In the genomic region with DNA sequence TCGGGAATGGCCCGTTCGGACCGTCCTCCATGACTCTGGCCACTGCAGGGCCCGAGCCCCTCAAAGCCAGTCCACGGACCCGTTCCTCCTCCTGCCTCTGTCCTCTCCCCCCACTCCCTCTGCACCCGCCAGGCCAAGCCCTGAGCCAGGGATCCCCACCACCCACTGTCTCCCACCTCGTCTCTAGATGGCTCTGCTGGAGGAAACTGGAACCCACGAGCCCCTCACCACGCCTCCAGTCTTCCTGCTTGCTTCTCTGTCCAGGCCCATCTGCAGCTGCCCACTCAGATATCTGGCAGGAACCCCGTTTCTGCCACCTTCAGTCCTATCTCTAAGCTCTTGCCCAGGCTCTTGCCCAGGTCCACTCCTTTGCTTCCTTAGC, we compare ENCODE assay signal across 8 cellular contexts. TPM values are rescaled to one million over a fixed set of nuclear protein-coding genes. Genes with fewer than 3 reads are reported as not detected.
DNase-seq lines count a peak whose midpoint lies in the region; ATAC-seq, FAIRE-seq and TF ChIP-seq lines count a peak whose summit lies in the region.

No MANE protein-coding gene starts in this region.

- H3K4me2 ChIP-seq in GM12878 (ENCODE audit: control insufficient read depth, insufficient read depth), result peak overlapping the region; percentile 64

- no peak for DNase-seq in activated T-cell treated with anti-CD3 and anti-CD28 coated beads, Interleukin-2, amount 50 U/mL, for 24 hours
- DNase-seq in activated T-cell treated with anti-CD3 and anti-CD28 coated beads, Interleukin-2, amount 50 U/mL, for 48 hours, result no peak
- DNase-seq in GM12878 (ENCODE audit: low read depth, low spot score) (no peak), lower lobe of right lung (no peak), thoracic aorta (ENCODE audit: low spot score) (no peak), hepatic stellate cell (ENCODE audit: low spot score) (no peak), NCI-H748 treated with DMSO at 0.1 percent for 48 hours (lab: John Stamatoyannopoulos, UW) (no peak)

- peak overlapping the region; percentile 53 for H3K4me3 Mint-ChIP-seq in activated T-cell treated with anti-CD3 and anti-CD28 coated beads, Interleukin-2, amount 50 U/mL, for 24 hours

- H3K4me3 ChIP-seq in GM12878 (no peak overlapping the region), lower lobe of right lung (peak overlapping the region; percentile 42), thoracic aorta (peak overlapping the region; percentile 64)

- H4K20me1 ChIP-seq in GM12878 (ENCODE audit: control insufficient read depth, insufficient read depth), result no peaks in the 10 kb centered on the region

- BruUV-seq in GM12878 (replicated peaks; lab: Mats Ljungman, UMichigan), result no TSS peak

- RAD21 ChIA-PET in GM12878 (lab: Charles Lee; ENCODE audit: unreplicated experiment), result no interaction called here

- FAIRE-seq in GM12878 (lab: Jason Lieb, UNC), result no peak

- H3K9me3 Mint-ChIP-seq in activated T-cell treated with anti-CD3 and anti-CD28 coated beads, Interleukin-2, amount 50 U/mL, for 24 hours, result no peaks in the 10 kb centered on the region

- SMC1A ChIA-PET in GM12878 (lab: Charles Lee; ENCODE audit: uncharacterized antibody, unreplicated experiment), result interaction anchor here (1.7 kb wide), 1 partner anchor 48 kb away, joined by 5 read pairs; no protein-coding TSS in a partner anchor

- H3K4me1 ChIP-seq in GM12878 (ENCODE audit: control insufficient read depth, insufficient read depth, low read length) (no peaks in the 10 kb centered on the region), lower lobe of right lung (peaks cover 7% of the 10 kb centered on the region), thoracic aorta (ENCODE audit: control insufficient read depth in 1 of 2, low read depth in 2 of 2) (no peaks in the 10 kb centered on the region)

- H3K79me2 ChIP-seq in GM12878 (ENCODE audit: control insufficient read depth, insufficient read depth, low read length), result no peaks in the 10 kb centered on the region

- ATAC-seq in GM12878, result no peak
- ATAC-seq in lower lobe of right lung, result no peak
- ATAC-seq in thoracic aorta (ENCODE audit: insufficient number of reproducible peaks, low FRiP score, low read depth), result no peak
- ATAC-seq in HG02763 (IDR thresholded peaks at IDR 0.05; ENCODE audit: unreplicated experiment), result no peak

- CTCF ChIA-PET in GM12878 (lab: Yijun Ruan, JAX), result interaction anchor here (1.5 to 2.7 kb wide), 3 partner anchors 12 to 670 kb away, joined by 5 to 12 read pairs (median 11); no protein-coding TSS in a partner anchor

- no peaks in the 10 kb centered on the region for H3K36me3 Mint-ChIP-seq in activated T-cell treated with anti-CD3 and anti-CD28 coated beads, Interleukin-2, amount 50 U/mL, for 24 hours (ENCODE audit: low read depth)

- no peak for TF ChIP-seq EP300 in GM12878 (IDR thresholded peaks at IDR 0.05; ENCODE audit: borderline replicate concordance in 1 of 2, control insufficient read depth in 1 of 2, low read depth in 2 of 2, low read length in 2 of 2)

- peaks cover 14% of the 10 kb centered on the region for H3K4me1 Mint-ChIP-seq in activated T-cell treated with anti-CD3 and anti-CD28 coated beads, Interleukin-2, amount 50 U/mL, for 24 hours (ENCODE audit: low read depth)

- no peak for TF ChIP-seq POLR2A in GM12878 (IDR thresholded peaks at IDR 0.05; ENCODE audit: low read depth, low read length)

- no peaks in the 10 kb centered on the region for H3K36me3 ChIP-seq in GM12878 (ENCODE audit: control insufficient read depth in 2 of 2, insufficient read depth in 2 of 2, low read length in 1 of 2)
- no peaks in the 10 kb centered on the region for H3K36me3 ChIP-seq in lower lobe of right lung
- no peaks in the 10 kb centered on the region for H3K36me3 ChIP-seq in thoracic aorta

- H3K27me3 Mint-ChIP-seq in activated T-cell treated with anti-CD3 and anti-CD28 coated beads, Interleukin-2, amount 50 U/mL, for 24 hours, result peaks cover 51% of the 10 kb centered on the region

- H3K9me3 ChIP-seq in GM12878 (replicated peaks; ENCODE audit: control insufficient read depth, insufficient read depth, low read length), result no peaks in the 10 kb centered on the region
- no peaks in the 10 kb centered on the region for H3K9me3 ChIP-seq in lower lobe of right lung
- no peaks in the 10 kb centered on the region for H3K9me3 ChIP-seq in thoracic aorta

- H3K27ac ChIP-seq in GM12878 (ENCODE audit: control insufficient read depth, insufficient read depth) (no peak overlapping the region), lower lobe of right lung (no peak overlapping the region), thoracic aorta (no peak overlapping the region)

- intact Hi-C loops in GM12878 (cut with micrococcal nuclease; ENCODE audit: unreplicated experiment), result no loop called here
- intact Hi-C loops in lower lobe of right lung (cut with DNase I), result no loop called here

- TF ChIP-seq RAD21 in GM12878 (IDR thresholded peaks at IDR 0.05; ENCODE audit: insufficient read depth, low read depth, low read length), result no peak

- H3K9ac ChIP-seq in GM12878 (ENCODE audit: control insufficient read depth, insufficient read depth, low read length), result no peak overlapping the region

- peak overlapping the region; percentile 55; the same call in 1 of the 2 replicates for H2AFZ ChIP-seq in GM12878 (ENCODE audit: control insufficient read depth, low read depth, low read length)

- 45% methylated on average over 12 of the region's 12 CpGs for WGBS in GM12878 (ENCODE audit: insufficient coverage, insufficient replicate concordance, low lambda C conversion rate, missing lambda C conversion rate)

- TF ChIP-seq CTCF in GM12878 (IDR thresholded peaks at IDR 0.05 in 2 of 3, conservative IDR thresholded peaks at IDR 0.05 in 1 of 3; ENCODE audit: control insufficient read depth in 2 of 3, extremely low read depth in 1 of 3, insufficient read depth in 1 of 3, low read depth in 3 of 3, low read length in 3 of 3) (no peak), lower lobe of right lung (IDR thresholded peaks at IDR 0.05) (no peak), thoracic aorta (IDR thresholded peaks at IDR 0.05) (no peak)

- in situ Hi-C loops in GM12878 (cut with MboI), result no loop called here

- no peak overlapping the region for H3K27ac Mint-ChIP-seq in activated T-cell treated with anti-CD3 and anti-CD28 coated beads, Interleukin-2, amount 50 U/mL, for 24 hours

- POLR2A ChIA-PET in GM12878 (lab: Charles Lee), result no interaction called here

- H3K27me3 ChIP-seq in GM12878 (replicated peaks in 1 of 2; ENCODE audit: control insufficient read depth in 2 of 2, insufficient read depth in 2 of 2, low read length in 1 of 2), result peaks cover 0 to 3% of the 10 kb centered on the region in 2 experiments; a peak in 3 of 4 replicates
- peaks cover 78% of the 10 kb centered on the region for H3K27me3 ChIP-seq in lower lobe of right lung (ENCODE audit: low read depth)
- H3K27me3 ChIP-seq in thoracic aorta (replicated peaks; ENCODE audit: insufficient read depth), result no peaks in the 10 kb centered on the region

RNA-seq across cellular contexts. Expression of a gene that starts 24.3 kb away (rescaled TPM):
- 0.10 TPM in 1 of 2 replicates, not detected in the other for total RNA-seq in GM12878 (2013; cell fraction: nucleolus; rRNA removed)
- total RNA-seq in GM12878 (2014; rRNA removed), result 0.05 TPM in 1 of 2 replicates, not detected in the other
- not detected in 2 replicates for total RNA-seq in GM12878 (2014; rRNA removed; fragmentation: Illumina TruSeq; extraction: Trizol)
- not detected in 2 replicates for total RNA-seq in GM12878 (2021)
- polyA plus RNA-seq in GM12878 (2011; ENCODE audit: low read depth), result not detected
- polyA plus RNA-seq in GM12878 (2011; rRNA removed), result not detected in 2 replicates
- not detected in 2 replicates for polyA plus RNA-seq in GM12878 (2011; cell fraction: cytosol; rRNA removed)
- polyA plus RNA-seq in GM12878 (2011; cell fraction: nucleus; rRNA removed), result 0.06 and 0.10 TPM in 2 replicates
- 0.06 TPM in 1 of 2 replicates, not detected in the other for polyA plus RNA-seq in GM12878 (2012)
- not detected in 2 replicates for polyA plus RNA-seq in GM12878 (2014; fragmentation: Illumina TruSeq; extraction: Trizol)
- polyA plus RNA-seq in GM12878 (2014; fragmentation: Nextera tagmentation; extraction: Ambion mirVana), result not detected
- not detected in 2 replicates for polyA plus RNA-seq in GM12878 (2014; rRNA removed)
- polyA plus RNA-seq in GM12878 (2016; fragmentation: Nextera tagmentation; extraction: Ambion mirVana), result not detected
- not detected in 2 replicates for polyA minus RNA-seq in GM12878 (2011; rRNA and poly(A)+ RNA removed)
- not detected in 2 replicates for polyA minus RNA-seq in GM12878 (2011; cell fraction: cytosol; rRNA and poly(A)+ RNA removed)
- 0.12 TPM in 1 of 2 replicates, not detected in the other for polyA minus RNA-seq in GM12878 (2011; cell fraction: nucleus; rRNA and poly(A)+ RNA removed)
- total RNA-seq in lower lobe of right lung, result 0.41 TPM
- total RNA-seq in thoracic aorta, result under 1 TPM; 0.14 to 0.35 TPM

RNA-seq across cellular contexts. Expression of a gene that starts 43.0 kb away (rescaled TPM):
- total RNA-seq in GM12878 (2013; cell fraction: nucleolus; rRNA removed), result 31.9 and 40.4 TPM in 2 replicates
- total RNA-seq in GM12878 (2014; rRNA removed) (67.1 and 81.3 TPM in 2 replicates), GM12878 (2014; rRNA removed; fragmentation: Illumina TruSeq; extraction: Trizol) (37.4 and 41.7 TPM in 2 replicates), GM12878 (2021) (64.7 and 70.9 TPM in 2 replicates), lower lobe of right lung (105 TPM), thoracic aorta (100 to 1,000 TPM; 105 to 123 TPM)
- polyA plus RNA-seq in GM12878 (2011; ENCODE audit: low read depth), result 52.4 TPM
- polyA plus RNA-seq in GM12878 (2011; rRNA removed) (58.8 and 67.5 TPM in 2 replicates), GM12878 (2014; fragmentation: Illumina TruSeq; extraction: Trizol) (40.4 and 54.3 TPM in 2 replicates), GM12878 (2014; fragmentation: Nextera tagmentation; extraction: Ambion mirVana) (10 to 100 TPM; 16.0 to 29.2 TPM), GM12878 (2014; rRNA removed) (43.2 and 45.0 TPM in 2 replicates), GM12878 (2016; fragmentation: Nextera tagmentation; extraction: Ambion mirVana) (100 to 1,000 TPM; 155 to 187 TPM)
- polyA plus RNA-seq in GM12878 (2011; cell fraction: cytosol; rRNA removed), result 33.7 and 39.2 TPM in 2 replicates
- 22.9 and 24.4 TPM in 2 replicates for polyA plus RNA-seq in GM12878 (2011; cell fraction: nucleus; rRNA removed)
- 56.2 and 70.0 TPM in 2 replicates for polyA plus RNA-seq in GM12878 (2012)
- polyA minus RNA-seq in GM12878 (2011; rRNA and poly(A)+ RNA removed), result 32.8 and 33.5 TPM in 2 replicates
- 10.4 and 16.2 TPM in 2 replicates for polyA minus RNA-seq in GM12878 (2011; cell fraction: cytosol; rRNA and poly(A)+ RNA removed)
- polyA minus RNA-seq in GM12878 (2011; cell fraction: nucleus; rRNA and poly(A)+ RNA removed), result 7.0 and 10.2 TPM in 2 replicates

RNA-seq across cellular contexts. Expression of a gene that starts 50.3 kb away (rescaled TPM):
- total RNA-seq in GM12878 (2013; cell fraction: nucleolus; rRNA removed), result 61.3 and 61.7 TPM in 2 replicates
- total RNA-seq in GM12878 (2014; rRNA removed) (31.1 and 36.0 TPM in 2 replicates), GM12878 (2014; rRNA removed; fragmentation: Illumina TruSeq; extraction: Trizol) (30.6 and 31.2 TPM in 2 replicates), GM12878 (2021) (31.8 and 34.0 TPM in 2 replicates), lower lobe of right lung (41.8 TPM), thoracic aorta (100 to 1,000 TPM in 1 of 2 donors, 10 to 100 TPM in 1; 35.3 to 101 TPM)
- polyA plus RNA-seq in GM12878 (2011; ENCODE audit: low read depth), result 40.0 TPM
- polyA plus RNA-seq in GM12878 (2011; rRNA removed) (63.2 and 74.3 TPM in 2 replicates), GM12878 (2014; fragmentation: Illumina TruSeq; extraction: Trizol) (25.5 and 35.6 TPM in 2 replicates), GM12878 (2014; fragmentation: Nextera tagmentation; extraction: Ambion mirVana) (10 to 100 TPM; 34.5 to 37.9 TPM), GM12878 (2014; rRNA removed) (31.1 and 35.6 TPM in 2 replicates), GM12878 (2016; fragmentation: Nextera tagmentation; extraction: Ambion mirVana) (10 to 100 TPM; 38.4 to 43.1 TPM)
- polyA plus RNA-seq in GM12878 (2011; cell fraction: cytosol; rRNA removed), result 82.6 and 102 TPM in 2 replicates
- polyA plus RNA-seq in GM12878 (2011; cell fraction: nucleus; rRNA removed), result 80.2 and 96.9 TPM in 2 replicates
- polyA plus RNA-seq in GM12878 (2012), result 41.3 and 42.0 TPM in 2 replicates
- polyA minus RNA-seq in GM12878 (2011; rRNA and poly(A)+ RNA removed), result 122 and 141 TPM in 2 replicates
- 17.1 and 17.8 TPM in 2 replicates for polyA minus RNA-seq in GM12878 (2011; cell fraction: cytosol; rRNA and poly(A)+ RNA removed)
- polyA minus RNA-seq in GM12878 (2011; cell fraction: nucleus; rRNA and poly(A)+ RNA removed), result 35.7 and 46.0 TPM in 2 replicates
